Comparison of ENCODE assay signal across 22 cellular contexts in the genomic region with DNA sequence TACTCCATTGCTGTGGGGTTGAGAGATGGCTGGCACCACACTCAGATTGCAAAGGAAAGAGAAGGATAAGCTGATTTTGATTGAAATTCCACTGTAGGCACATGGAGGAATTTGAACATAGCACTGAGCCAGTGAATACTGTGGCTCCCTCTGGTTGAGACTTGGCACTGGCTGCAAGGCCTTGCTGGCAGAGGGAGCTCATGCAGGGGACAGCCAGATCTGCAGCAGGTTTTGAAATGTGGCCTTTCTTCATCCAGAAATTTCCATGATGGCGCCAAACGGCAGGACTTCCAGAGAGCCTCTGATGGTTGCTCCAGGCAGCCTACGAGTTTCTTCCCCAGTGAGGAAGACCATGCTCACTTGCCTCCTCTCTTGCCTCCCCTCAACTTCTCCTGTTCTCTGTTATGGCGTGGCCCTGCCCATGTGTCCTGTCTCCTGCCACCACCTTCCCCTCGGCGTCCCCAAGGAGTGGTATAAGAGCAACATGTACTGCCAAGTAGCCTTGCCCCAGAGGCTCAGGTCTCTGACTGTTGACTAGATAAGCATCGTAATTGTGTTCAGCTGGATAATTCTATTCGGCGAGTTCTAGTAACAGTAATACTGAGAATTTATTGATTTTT.
"Had no signal": no experiment of that assay in that cellular context is flagged by ENCODE, and none has a peak within 500 bp of the region (broad histone marks: within the 10 kb centered on the region; RNA-seq: fewer than 3 reads in every experiment).

No MANE protein-coding gene starts in this region.

- ATAC-seq: activated CD4-positive, alpha-beta T cell treated with anti-CD3 and anti-CD28 coated beads for 36 hours; activated CD8-positive, alpha-beta memory T cell treated with anti-CD3 and anti-CD28 coated beads, Interleukin-2, amount 10 ng/mL, durations not matched to agents 7 days and 5 days; activated CD8-positive, alpha-beta T cell treated with anti-CD3 and anti-CD28 coated beads, Interleukin-2, amount 10 ng/mL, durations not matched to agents 7 days and 5 days; activated T-cell treated with anti-CD3 and anti-CD28 coated beads, Interleukin-2, amount 50 U/mL, for 72 hours; stimulated activated naive B cell treated with anti-CD40 and anti-IgM and Interleukin-4, amounts not matched to agents 10 μg/mL and 1 μg/mL and 100 μg/mL, for 72 hours; T-cell had no signal

- H3K27me3 Mint-ChIP-seq: activated CD4-positive, alpha-beta T cell treated with anti-CD3 and anti-CD28 coated beads for 36 hours; activated CD8-positive, alpha-beta memory T cell treated with anti-CD3 and anti-CD28 coated beads, Interleukin-2, amount 10 ng/mL, durations not matched to agents 7 days and 5 days; activated naive CD8-positive, alpha-beta T cell treated with anti-CD3 and anti-CD28 coated beads, Interleukin-2, amount 10 ng/mL, durations not matched to agents 7 days and 5 days; central memory CD8-positive, alpha-beta T cell; naive B cell; stimulated activated naive B cell treated with anti-CD40 and anti-IgM and Interleukin-4, amounts not matched to agents 10 μg/mL and 1 μg/mL and 100 μg/mL, for 72 hours; T-cell had no signal

- H3K27ac Mint-ChIP-seq: activated CD4-positive, alpha-beta T cell treated with anti-CD3 and anti-CD28 coated beads for 36 hours; activated CD8-positive, alpha-beta memory T cell treated with anti-CD3 and anti-CD28 coated beads, Interleukin-2, amount 10 ng/mL, durations not matched to agents 7 days and 5 days; activated CD8-positive, alpha-beta T cell treated with anti-CD3 and anti-CD28 coated beads, Interleukin-2, amount 10 ng/mL, durations not matched to agents 7 days and 5 days; activated naive CD4-positive, alpha-beta T cell treated with anti-CD3 and anti-CD28 coated beads for 36 hours; activated naive CD8-positive, alpha-beta T cell treated with anti-CD3 and anti-CD28 coated beads, Interleukin-2, amount 10 ng/mL, durations not matched to agents 7 days and 5 days; activated T-cell treated with anti-CD3 and anti-CD28 coated beads, Interleukin-2, amount 50 U/mL, for 72 hours; T-cell; T-helper 2 cell treated with Interferon-gamma antibody and Interleukin-4, amounts not matched to agents 5 μg/mL and 100 μg/mL, for 36 hours had no signal

- H3K4me3 Mint-ChIP-seq: activated CD4-positive, alpha-beta T cell treated with anti-CD3 and anti-CD28 coated beads for 36 hours; activated CD8-positive, alpha-beta memory T cell treated with anti-CD3 and anti-CD28 coated beads, Interleukin-2, amount 10 ng/mL, durations not matched to agents 7 days and 5 days; activated CD8-positive, alpha-beta T cell treated with anti-CD3 and anti-CD28 coated beads, Interleukin-2, amount 10 ng/mL, durations not matched to agents 7 days and 5 days; activated naive CD4-positive, alpha-beta T cell treated with anti-CD3 and anti-CD28 coated beads for 36 hours; activated naive CD8-positive, alpha-beta T cell treated with anti-CD3 and anti-CD28 coated beads, Interleukin-2, amount 10 ng/mL, durations not matched to agents 7 days and 5 days; activated T-cell treated with anti-CD3 and anti-CD28 coated beads, Interleukin-2, amount 50 U/mL, for 72 hours; central memory CD8-positive, alpha-beta T cell; naive B cell; stimulated activated naive B cell treated with anti-CD40 and anti-IgM and Interleukin-4, amounts not matched to agents 10 μg/mL and 1 μg/mL and 100 μg/mL, for 72 hours; T-cell; T-helper 2 cell treated with Interferon-gamma antibody and Interleukin-4, amounts not matched to agents 5 μg/mL and 100 μg/mL, for 36 hours had no signal

- H3K27ac ChIP-seq: breast epithelium, heart left ventricle, ovary, prostate gland, stomach, tibial nerve had no signal

- H3K4me3 ChIP-seq: breast epithelium, heart left ventricle, ovary, prostate gland, stomach, tibial nerve had no signal

- H3K9me3 Mint-ChIP-seq: activated naive CD4-positive, alpha-beta T cell treated with anti-CD3 and anti-CD28 coated beads for 36 hours; activated naive CD8-positive, alpha-beta T cell treated with anti-CD3 and anti-CD28 coated beads, Interleukin-2, amount 10 ng/mL, durations not matched to agents 7 days and 5 days; activated T-cell treated with anti-CD3 and anti-CD28 coated beads, Interleukin-2, amount 50 U/mL, for 72 hours; central memory CD8-positive, alpha-beta T cell; naive B cell; stimulated activated naive B cell treated with anti-CD40 and anti-IgM and Interleukin-4, amounts not matched to agents 10 μg/mL and 1 μg/mL and 100 μg/mL, for 72 hours; T-cell; T-helper 2 cell treated with Interferon-gamma antibody and Interleukin-4, amounts not matched to agents 5 μg/mL and 100 μg/mL, for 36 hours had no signal

- H3K36me3 Mint-ChIP-seq: activated CD8-positive, alpha-beta memory T cell treated with anti-CD3 and anti-CD28 coated beads, Interleukin-2, amount 10 ng/mL, durations not matched to agents 7 days and 5 days; activated naive CD8-positive, alpha-beta T cell treated with anti-CD3 and anti-CD28 coated beads, Interleukin-2, amount 10 ng/mL, durations not matched to agents 7 days and 5 days had no signal

- H3K4me1 ChIP-seq: breast epithelium, prostate gland, stomach had no signal

- H3K4me1 Mint-ChIP-seq: activated CD4-positive, alpha-beta T cell treated with anti-CD3 and anti-CD28 coated beads for 36 hours; activated CD8-positive, alpha-beta memory T cell treated with anti-CD3 and anti-CD28 coated beads, Interleukin-2, amount 10 ng/mL, durations not matched to agents 7 days and 5 days; activated naive CD8-positive, alpha-beta T cell treated with anti-CD3 and anti-CD28 coated beads, Interleukin-2, amount 10 ng/mL, durations not matched to agents 7 days and 5 days had no signal

- H3K36me3 ChIP-seq: breast epithelium, heart left ventricle, ovary, prostate gland, stomach, tibial nerve had no signal

- H3K27me3 ChIP-seq: breast epithelium, heart left ventricle, ovary, stomach, tibial nerve had no signal

- DNase-seq: activated CD4-positive, alpha-beta T cell treated with anti-CD3 and anti-CD28 coated beads for 36 hours; activated CD4-positive, CD25-positive, alpha-beta regulatory T cell; activated CD8-positive, alpha-beta memory T cell treated with anti-CD3 and anti-CD28 coated beads, Interleukin-2, amount 10 ng/mL, durations not matched to agents 7 days and 5 days; activated CD8-positive, alpha-beta T cell treated with anti-CD3 and anti-CD28 coated beads, Interleukin-2, amount 10 ng/mL, durations not matched to agents 7 days and 5 days; activated effector memory CD4-positive, alpha-beta T cell treated with Interleukin-2 at 50 U/mL for 16 hours; activated naive CD4-positive, alpha-beta T cell treated with anti-CD3 and anti-CD28 coated beads for 36 hours; activated naive CD8-positive, alpha-beta T cell treated with anti-CD3 and anti-CD28 coated beads, Interleukin-2, amount 10 ng/mL, durations not matched to agents 7 days and 5 days; activated T-cell treated with anti-CD3 and anti-CD28 coated beads, Interleukin-2, amount 50 U/mL, for 72 hours; heart left ventricle; mammary epithelial cell; naive B cell; ovary; stimulated activated CD4-positive, alpha-beta T cell treated with anti-CD3 and anti-CD28 coated beads, Interleukin-15, amount 100 ng/mL, for 24 hours; stimulated activated CD4-positive, alpha-beta T cell treated with anti-CD3 and anti-CD28 coated beads, Interleukin-2, amount 100 ng/mL, for 24 hours; stimulated activated naive B cell treated with anti-CD40 and anti-IgM and Interleukin-4, amounts not matched to agents 10 μg/mL and 1 μg/mL and 100 μg/mL, for 72 hours; stomach; T-cell had no signal

- H3K9me3 ChIP-seq: breast epithelium, heart left ventricle, ovary, prostate gland, stomach, tibial nerve had no signal
